ENCODE assay signal across 21 cellular contexts in genomic region chr10:12382157-12382548, GRCh38. TPM values are rescaled to one million over a fixed set of nuclear protein-coding genes. Genes with fewer than 3 reads are reported as not detected.
DNase-seq lines count a peak whose midpoint lies in the region; ATAC-seq, FAIRE-seq and TF ChIP-seq lines count a peak whose summit lies in the region.
"Had no signal": no experiment of that assay in that cellular context is flagged by ENCODE, and none has a peak within 500 bp of the region (broad histone marks: within the 10 kb centered on the region; RNA-seq: fewer than 3 reads in every experiment).

No MANE protein-coding gene starts in this region.

- H3K27ac Mint-ChIP-seq in activated CD4-positive, alpha-beta memory T cell treated with anti-CD3 and anti-CD28 coated beads for 36 hours, result peak overlapping the region; percentile 86
- no peak overlapping the region for H3K27ac Mint-ChIP-seq in activated CD4-positive, alpha-beta memory T cell treated with anti-CD3 and anti-CD28 coated beads, Interleukin-2, amount 10 ng/mL, durations not matched to agents 7 days and 5 days
- H3K27ac Mint-ChIP-seq in activated T-helper 17 cell treated with anti-CD3 and anti-CD28 coated beads, Interleukin-2, amount 50 U/mL, for 72 hours, result peak overlapping the region; percentile 78
- no peak overlapping the region for H3K27ac Mint-ChIP-seq in activated CD8-positive, alpha-beta memory T cell treated with anti-CD3 and anti-CD28 coated beads, Interleukin-2, amount 10 ng/mL, durations not matched to agents 7 days and 5 days

- no peaks in the 10 kb centered on the region for H3K4me1 ChIP-seq in A549
- H3K4me1 ChIP-seq: Peyer's patch had no signal

- CTCF ChIA-PET in activated CD4-positive, alpha-beta memory T cell treated with anti-CD3 and anti-CD28 coated beads for 36 hours (lab: Charles Lee), result interaction anchor here (0.6 to 1.4 kb wide), 6 partner anchors 23 to 330 kb away, joined by 3 to 4 read pairs (median 3); no protein-coding TSS in a partner anchor
- CTCF ChIA-PET in activated CD4-positive, alpha-beta memory T cell treated with anti-CD3 and anti-CD28 coated beads, Interleukin-2, amount 10 ng/mL, durations not matched to agents 7 days and 5 days (lab: Charles Lee), result interaction anchor here (1.1 kb wide), 1 partner anchor 328 kb away, joined by 4 read pairs; no protein-coding TSS in a partner anchor
- CTCF ChIA-PET in A549 (lab: Yijun Ruan, JAX), result interaction anchor here (1.3 kb wide), 2 partner anchors 18 to 121 kb away, joined by 3 to 6 read pairs; no protein-coding TSS in a partner anchor
- CTCF ChIA-PET in activated CD8-positive, alpha-beta memory T cell treated with anti-CD3 and anti-CD28 coated beads, Interleukin-2, amount 10 ng/mL, durations not matched to agents 7 days and 5 days (lab: Charles Lee), result no interaction called here

- H3K9me3 ChIP-seq in A549, result peaks cover 7% of the 10 kb centered on the region; the same call in 1 of the 3 replicates
- H3K9me3 ChIP-seq: HAP-1, Peyer's patch had no signal

- no peaks in the 10 kb centered on the region for H3K27me3 Mint-ChIP-seq in activated CD4-positive, alpha-beta memory T cell treated with anti-CD3 and anti-CD28 coated beads for 36 hours
- no peaks in the 10 kb centered on the region for H3K27me3 Mint-ChIP-seq in activated CD4-positive, alpha-beta memory T cell treated with anti-CD3 and anti-CD28 coated beads, Interleukin-2, amount 10 ng/mL, durations not matched to agents 7 days and 5 days
- H3K27me3 Mint-ChIP-seq in activated T-helper 17 cell treated with anti-CD3 and anti-CD28 coated beads, Interleukin-2, amount 50 U/mL, for 72 hours, result no peaks in the 10 kb centered on the region
- H3K27me3 Mint-ChIP-seq in activated CD8-positive, alpha-beta memory T cell treated with anti-CD3 and anti-CD28 coated beads, Interleukin-2, amount 10 ng/mL, durations not matched to agents 7 days and 5 days, result no peaks in the 10 kb centered on the region

- H3K4me2 ChIP-seq in A549, result no peak overlapping the region

- 87% methylated on average over 1 of the region's 1 CpG for WGBS in A549 (ENCODE audit: missing lambda C conversion rate)

- POLR2A ChIA-PET in activated CD4-positive, alpha-beta memory T cell treated with anti-CD3 and anti-CD28 coated beads for 36 hours (lab: Charles Lee), result interaction anchor here (1.0 to 1.3 kb wide), 3 partner anchors 32 to 37 kb away, joined by 3 to 6 read pairs (median 4); no protein-coding TSS in a partner anchor
- POLR2A ChIA-PET in activated CD4-positive, alpha-beta memory T cell treated with anti-CD3 and anti-CD28 coated beads, Interleukin-2, amount 10 ng/mL, durations not matched to agents 7 days and 5 days (lab: Charles Lee), result no interaction called here
- POLR2A ChIA-PET in A549 (lab: Yijun Ruan, JAX), result no interaction called here

- no peak for TF ChIP-seq EP300 in A549 (IDR thresholded peaks at IDR 0.05)

- no peak for TF ChIP-seq POLR2A in A549 (IDR thresholded peaks at IDR 0.05; ENCODE audit: low read length)

- H3K27ac ChIP-seq in A549, result no peak overlapping the region
- H3K27ac ChIP-seq: C4-2B, GM23248, Peyer's patch had no signal

- H3K4me1 Mint-ChIP-seq in activated CD4-positive, alpha-beta memory T cell treated with anti-CD3 and anti-CD28 coated beads for 36 hours (ENCODE audit: low read depth), result peaks cover 24% of the 10 kb centered on the region
- H3K4me1 Mint-ChIP-seq in activated CD4-positive, alpha-beta memory T cell treated with anti-CD3 and anti-CD28 coated beads, Interleukin-2, amount 10 ng/mL, durations not matched to agents 7 days and 5 days, result peaks cover 3% of the 10 kb centered on the region
- peaks cover 4% of the 10 kb centered on the region for H3K4me1 Mint-ChIP-seq in activated T-helper 17 cell treated with anti-CD3 and anti-CD28 coated beads, Interleukin-2, amount 50 U/mL, for 72 hours
- no peaks in the 10 kb centered on the region for H3K4me1 Mint-ChIP-seq in activated CD8-positive, alpha-beta memory T cell treated with anti-CD3 and anti-CD28 coated beads, Interleukin-2, amount 10 ng/mL, durations not matched to agents 7 days and 5 days

- no peak for TF ChIP-seq RAD21 in A549 (conservative IDR thresholded peaks at IDR 0.05 in 1 of 2, IDR thresholded peaks at IDR 0.05 in 1 of 2)

- H3K9me3 Mint-ChIP-seq in activated CD4-positive, alpha-beta memory T cell treated with anti-CD3 and anti-CD28 coated beads for 36 hours, result peaks cover 14% of the 10 kb centered on the region
- H3K9me3 Mint-ChIP-seq in activated CD4-positive, alpha-beta memory T cell treated with anti-CD3 and anti-CD28 coated beads, Interleukin-2, amount 10 ng/mL, durations not matched to agents 7 days and 5 days, result peaks cover 12% of the 10 kb centered on the region
- H3K9me3 Mint-ChIP-seq in activated T-helper 17 cell treated with anti-CD3 and anti-CD28 coated beads, Interleukin-2, amount 50 U/mL, for 72 hours, result peaks cover 5% of the 10 kb centered on the region
- peaks cover 2% of the 10 kb centered on the region for H3K9me3 Mint-ChIP-seq in activated CD8-positive, alpha-beta memory T cell treated with anti-CD3 and anti-CD28 coated beads, Interleukin-2, amount 10 ng/mL, durations not matched to agents 7 days and 5 days (ENCODE audit: low read depth)

- FAIRE-seq in A549 (lab: Jason Lieb, UNC) (peak; percentile 81), bronchial epithelial cell (lab: Jason Lieb, UNC) (no peak)
- FAIRE-seq: G401.6, GM12892 had no signal

- TF ChIP-seq CTCF in A549 (IDR thresholded peaks at IDR 0.05), result no peak
- no peak for TF ChIP-seq CTCF in bronchial epithelial cell (IDR thresholded peaks at IDR 0.05; ENCODE audit: insufficient read depth, low read length, severe bottlenecking)

- ATAC-seq in A549, result no peak
- peak; percentile 94 for ATAC-seq in activated T-helper 17 cell treated with anti-CD3 and anti-CD28 coated beads, Interleukin-2, amount 50 U/mL, for 72 hours (replicated peaks)
- no peak for ATAC-seq in activated CD8-positive, alpha-beta memory T cell treated with anti-CD3 and anti-CD28 coated beads, Interleukin-2, amount 10 ng/mL, durations not matched to agents 7 days and 5 days

- peaks cover 2% of the 10 kb centered on the region for H3K36me3 Mint-ChIP-seq in activated CD4-positive, alpha-beta memory T cell treated with anti-CD3 and anti-CD28 coated beads for 36 hours
- peaks cover 7% of the 10 kb centered on the region for H3K36me3 Mint-ChIP-seq in activated CD4-positive, alpha-beta memory T cell treated with anti-CD3 and anti-CD28 coated beads, Interleukin-2, amount 10 ng/mL, durations not matched to agents 7 days and 5 days (ENCODE audit: low read depth)
- H3K36me3 Mint-ChIP-seq in activated T-helper 17 cell treated with anti-CD3 and anti-CD28 coated beads, Interleukin-2, amount 50 U/mL, for 72 hours (ENCODE audit: low read depth), result no peaks in the 10 kb centered on the region
- H3K36me3 Mint-ChIP-seq in activated CD8-positive, alpha-beta memory T cell treated with anti-CD3 and anti-CD28 coated beads, Interleukin-2, amount 10 ng/mL, durations not matched to agents 7 days and 5 days, result no peaks in the 10 kb centered on the region

- no peak overlapping the region for H3K4me3 ChIP-seq in A549
- H3K4me3 ChIP-seq in bronchial epithelial cell (ENCODE audit: low read depth, low read length), result no peak overlapping the region
- H3K4me3 ChIP-seq: GM23248, HAP-1, Peyer's patch had no signal

- H3K27me3 ChIP-seq in bronchial epithelial cell (ENCODE audit: control insufficient read depth, insufficient read depth, low read length), result no peaks in the 10 kb centered on the region
- H3K27me3 ChIP-seq: Peyer's patch had no signal

- no peaks in the 10 kb centered on the region for H3K36me3 ChIP-seq in bronchial epithelial cell (ENCODE audit: control insufficient read depth, insufficient read depth, low read length)
- H3K36me3 ChIP-seq: HAP-1, Peyer's patch had no signal

- DNase-seq in activated CD4-positive, alpha-beta memory T cell treated with anti-CD3 and anti-CD28 coated beads for 36 hours, result no peak
- DNase-seq in activated CD4-positive, alpha-beta memory T cell treated with anti-CD3 and anti-CD28 coated beads, Interleukin-2, amount 10 ng/mL, durations not matched to agents 7 days and 5 days, result no peak
- DNase-seq in A549 (ENCODE audit: low read depth in 1 of 2, low spot score in 1 of 2) (no peak), bronchial epithelial cell (ENCODE audit: low read depth) (peak; percentile 10), NK-92 (lab: John Stamatoyannopoulos, UW; ENCODE audit: unreplicated experiment) (no peak), midbrain (lab: John Stamatoyannopoulos, UW) (no peak)
- DNase-seq in activated CD8-positive, alpha-beta memory T cell treated with anti-CD3 and anti-CD28 coated beads, Interleukin-2, amount 10 ng/mL, durations not matched to agents 7 days and 5 days, result no peak
- DNase-seq: GM23248; KG1; NCI-H1092 treated with DMSO at 0.1 percent for 48 hours; NCI-H1436 treated with DMSO at 0.1 percent for 48 hours; NCI-H1930; NCI-H510A; NCI-H748 treated with DMSO at 0.1 percent for 48 hours; NK-92 treated with Interleukin-12 subunit alpha and Interleukin-12 subunit beta, amount 100 ng/mL, for 24 hours; Peyer's patch had no signal

- intact Hi-C loops in activated CD4-positive, alpha-beta memory T cell treated with anti-CD3 and anti-CD28 coated beads for 36 hours (cut with micrococcal nuclease), result loop anchor here (2.0 kb wide), 1 partner anchor 67 kb away; no protein-coding TSS in a partner anchor

- H3K4me3 Mint-ChIP-seq in activated CD4-positive, alpha-beta memory T cell treated with anti-CD3 and anti-CD28 coated beads for 36 hours, result no peak overlapping the region
- no peak overlapping the region for H3K4me3 Mint-ChIP-seq in activated CD4-positive, alpha-beta memory T cell treated with anti-CD3 and anti-CD28 coated beads, Interleukin-2, amount 10 ng/mL, durations not matched to agents 7 days and 5 days
- H3K4me3 Mint-ChIP-seq in activated T-helper 17 cell treated with anti-CD3 and anti-CD28 coated beads, Interleukin-2, amount 50 U/mL, for 72 hours, result peak overlapping the region; percentile 42
- H3K4me3 Mint-ChIP-seq in activated CD8-positive, alpha-beta memory T cell treated with anti-CD3 and anti-CD28 coated beads, Interleukin-2, amount 10 ng/mL, durations not matched to agents 7 days and 5 days, result no peak overlapping the region

TF ChIP-seq in A549, 52 proteins besides CTCF, POLR2A, EP300 and RAD21 (continues in another document):
- TF ChIP-seq FOSB (CRISPR knock-in tag; IDR thresholded peaks at IDR 0.05), result no peak

RNA-seq across cellular contexts. Expression of gene CAMK1D, which starts 32.8 kb away (rescaled TPM):
- total RNA-seq in activated CD4-positive, alpha-beta memory T cell treated with anti-CD3 and anti-CD28 coated beads for 36 hours, result 10 to 100 TPM; 17.7 to 17.9 TPM
- total RNA-seq in activated CD4-positive, alpha-beta memory T cell treated with anti-CD3 and anti-CD28 coated beads, Interleukin-2, amount 10 ng/mL, durations not matched to agents 7 days and 5 days, result 10 to 100 TPM; 16.7 to 17.8 TPM
- polyA plus RNA-seq in A549 (2011; rRNA removed) (12.5 and 15.0 TPM in 2 replicates), A549 (2017; fragmentation: RNase III; extraction: RNeasy Plus Mini Kit Qiagen cat#74134 plus additional on column Dnase treatment) (6.5 to 7.5 TPM (median 6.6 TPM) in 3 replicates)
- polyA plus RNA-seq in A549 (2012; cell fraction: cytosol; rRNA removed), result 3.2 and 4.0 TPM in 2 replicates
- 4.1 and 5.6 TPM in 2 replicates for polyA plus RNA-seq in A549 (2012; cell fraction: nucleus; rRNA removed)
- polyA minus RNA-seq in A549 (2011; rRNA and poly(A)+ RNA removed), result 10.0 and 10.2 TPM in 2 replicates
- total RNA-seq in activated T-helper 17 cell treated with anti-CD3 and anti-CD28 coated beads, Interleukin-2, amount 50 U/mL, for 72 hours, result 10 to 100 TPM; 10.9 to 20.7 TPM
- 1.8 and 7.6 TPM in 2 replicates for total RNA-seq in bronchial epithelial cell
- total RNA-seq in activated CD8-positive, alpha-beta memory T cell treated with anti-CD3 and anti-CD28 coated beads, Interleukin-2, amount 10 ng/mL, durations not matched to agents 7 days and 5 days, result 1 to 10 TPM; 2.4 to 2.8 TPM

Comparison
In these comparisons a context has a peak if more than half of its experiments do, and no peak if none do; other contexts are left out.
1. H3K27ac Mint-ChIP-seq: peak in activated CD4-positive, alpha-beta memory T cell treated with anti-CD3 and anti-CD28 coated beads for 36 hours (single experiment) and activated T-helper 17 cell treated with anti-CD3 and anti-CD28 coated beads, Interleukin-2, amount 50 U/mL, for 72 hours (single experiment); none in activated CD4-positive, alpha-beta memory T cell treated with anti-CD3 and anti-CD28 coated beads, Interleukin-2, amount 10 ng/mL, durations not matched to agents 7 days and 5 days (single experiment) and activated CD8-positive, alpha-beta memory T cell treated with anti-CD3 and anti-CD28 coated beads, Interleukin-2, amount 10 ng/mL, durations not matched to agents 7 days and 5 days (single experiment).